ENCODE assay signal across 1 cellular context in the genomic region with DNA sequence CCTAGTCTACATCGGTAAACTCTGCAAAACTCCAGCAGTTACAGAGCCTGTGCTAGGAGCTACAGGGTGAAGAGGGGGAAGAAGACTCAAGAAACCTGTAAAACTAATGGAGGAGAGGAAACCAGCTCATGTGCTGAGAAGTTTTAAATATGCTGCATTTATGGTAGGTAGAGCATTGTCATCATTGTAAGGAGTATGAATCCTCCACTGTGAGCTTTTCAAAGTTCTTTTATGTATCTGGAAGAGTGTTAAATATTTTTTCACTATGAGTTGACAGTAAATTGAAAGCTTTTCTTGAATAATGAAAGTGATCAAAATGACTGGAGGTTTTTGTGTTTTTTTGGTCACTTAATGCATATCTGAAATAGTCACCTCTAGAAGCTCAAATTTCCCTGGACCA.
TF ChIP-seq lines count a peak whose summit lies in the region.

No MANE protein-coding gene starts in this region.

TF ChIP-seq in IMR-90, 13 proteins besides CTCF, POLR2A, EP300 and RAD21:
- no peak for TF ChIP-seq RFX5 (IDR thresholded peaks at IDR 0.05; ENCODE audit: low read depth, low read length)
- no peak for TF ChIP-seq MAFK (IDR thresholded peaks at IDR 0.05; ENCODE audit: low read depth, low read length)
- TF ChIP-seq CEBPB (IDR thresholded peaks at IDR 0.05; ENCODE audit: low read depth, low read length), result no peak
- TF ChIP-seq NFE2L2 (IDR thresholded peaks at IDR 0.05; ENCODE audit: low read depth, low read length), result no peak
- TF ChIP-seq FOS (IDR thresholded peaks at IDR 0.05; ENCODE audit: low read depth, low read length), result no peak
